Comparison of ENCODE assay signal across 6 cellular contexts in the genomic region with DNA sequence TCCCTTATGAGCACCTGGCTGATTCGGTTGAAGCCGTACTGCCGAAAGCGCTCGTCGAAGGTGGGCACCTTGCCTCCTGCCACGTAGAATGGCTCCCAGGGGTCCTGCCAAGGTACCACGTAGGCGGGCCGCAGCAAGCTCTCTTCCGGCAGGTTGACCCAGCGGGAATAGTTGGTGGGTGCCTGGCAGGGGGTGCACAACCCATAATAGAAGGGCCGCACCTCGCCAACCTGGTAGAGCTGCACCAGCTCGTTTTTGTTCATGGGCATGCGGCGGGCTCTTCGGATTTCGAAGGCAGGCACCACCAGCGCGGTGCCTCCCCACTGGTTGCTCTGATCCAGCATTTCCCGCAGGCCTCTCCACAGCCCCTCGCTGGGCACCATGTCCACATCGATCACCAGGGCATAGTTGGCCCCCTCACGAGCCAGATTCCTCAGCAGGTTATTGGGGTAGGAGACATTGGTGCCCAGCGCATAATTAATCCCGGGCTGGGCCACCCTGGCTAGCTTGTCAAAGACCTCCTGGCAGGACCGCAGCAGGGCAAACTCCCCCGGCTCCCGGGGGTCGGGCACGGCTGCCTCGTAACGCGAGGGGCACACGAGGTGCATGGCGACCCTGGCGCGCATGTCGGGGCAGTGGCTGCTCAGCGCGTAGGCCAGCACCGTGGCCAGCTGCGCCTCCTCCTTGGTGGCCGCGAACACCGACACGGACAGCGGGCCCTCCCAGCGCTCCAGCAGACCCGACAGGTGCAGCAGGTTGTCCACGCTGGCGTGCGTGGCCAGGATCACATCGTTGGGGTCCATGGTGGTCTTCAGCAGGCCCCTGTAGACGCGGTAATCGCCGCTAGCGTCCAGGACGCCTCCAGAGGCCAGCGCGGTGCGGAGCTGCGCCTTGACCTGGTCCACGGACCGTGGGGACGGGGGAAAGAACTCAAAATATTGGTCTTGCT. TPM values are rescaled to one million over a fixed set of nuclear protein-coding genes. Genes with fewer than 3 reads are reported as not detected.
DNase-seq lines count a peak whose midpoint lies in the region; ATAC-seq, FAIRE-seq and TF ChIP-seq lines count a peak whose summit lies in the region.

No MANE protein-coding gene starts in this region.

- H3K4me1 ChIP-seq in CD4-positive, alpha-beta memory T cell (ENCODE audit: insufficient read depth, low read length): peaks cover 45% of the 10 kb centered on the region
- peaks cover 22 to 27% of the 10 kb centered on the region in 2 donors for H3K4me1 ChIP-seq in kidney (ENCODE audit: control insufficient read depth in 1 of 2, insufficient read depth in 1 of 2, low read depth in 1 of 2, low read length in 2 of 2)

- FAIRE-seq in kidney (lab: Jason Lieb, UNC): no peak

- H3K27me3 Mint-ChIP-seq in CD4-positive, alpha-beta memory T cell: peaks cover 1 to 4% of the 10 kb centered on the region in 2 donors

- TF ChIP-seq CTCF in kidney (IDR thresholded peaks at IDR 0.05; ENCODE audit: borderline replicate concordance, extremely low read depth, insufficient read depth): no peak

- H3K27ac ChIP-seq in CD4-positive, alpha-beta memory T cell (ENCODE audit: low read depth, low read length): peak overlapping the region; percentile 79
- peak overlapping the region; percentile 80 to 89 for H3K27ac ChIP-seq in kidney (ENCODE audit: low read depth in 2 of 2, low read length in 2 of 2)

- DNase-seq in CD4-positive, alpha-beta memory T cell: no peak
- DNase-seq in SW480 (ENCODE audit: low spot score) (peak; percentile 21), kidney (peak; percentile 79), sciatic nerve (ENCODE audit: low spot score) (no peak), NCI-H187 treated with DMSO at 0.1 percent for 48 hours (lab: John Stamatoyannopoulos, UW) (no peak)

- peak overlapping the region; percentile 95 to 99 (median 98) for H3K27ac Mint-ChIP-seq in CD4-positive, alpha-beta memory T cell

- H3K36me3 ChIP-seq in CD4-positive, alpha-beta memory T cell (ENCODE audit: insufficient read depth, low read length): peaks cover 2% of the 10 kb centered on the region
- peaks cover 2 to 3% of the 10 kb centered on the region in 2 donors for H3K36me3 ChIP-seq in kidney (ENCODE audit: control insufficient read depth in 1 of 2, insufficient read depth in 2 of 2, low read length in 2 of 2)

- peaks cover 31 to 58% (median 38%) of the 10 kb centered on the region in 4 donors for H3K4me1 Mint-ChIP-seq in CD4-positive, alpha-beta memory T cell

- ATAC-seq in sciatic nerve (no peak), HG03097 (IDR thresholded peaks at IDR 0.05; ENCODE audit: low FRiP score, unreplicated experiment) (no peak)

- POLR2A ChIA-PET in CD4-positive, alpha-beta memory T cell (lab: Charles Lee; ENCODE audit: partially characterized antibody): interaction anchor here (0.6 to 3.3 kb wide), 7 partner anchors 14 to 271 kb away, joined by 3 to 31 read pairs (median 5); partner anchors contain the start of genes SLC29A2 and YIF1A

- no peaks in the 10 kb centered on the region for H3K27me3 ChIP-seq in CD4-positive, alpha-beta memory T cell (ENCODE audit: insufficient read depth, low read length)

- H3K9me3 Mint-ChIP-seq in CD4-positive, alpha-beta memory T cell: peaks cover 0 to 9% (median 0%) of the 10 kb centered on the region in 8 donors

- peak overlapping the region; percentile 61 to 82 for H3K4me3 ChIP-seq in CD4-positive, alpha-beta memory T cell (ENCODE audit: low read length in 2 of 2)
- H3K4me3 ChIP-seq in kidney (ENCODE audit: low read length in 2 of 2): peak overlapping the region; percentile 80 to 97

- CTCF ChIA-PET in CD4-positive, alpha-beta memory T cell (lab: Charles Lee; ENCODE audit: partially characterized antibody): interaction anchor here (1.0 to 5.5 kb wide), 3 partner anchors 34 to 92 kb away, joined by 3 to 47 read pairs (median 3); partner anchors contain the start of gene MRPL11

- peaks cover 14 to 30% of the 10 kb centered on the region in 2 donors for H3K36me3 Mint-ChIP-seq in CD4-positive, alpha-beta memory T cell

- H3K9ac ChIP-seq in kidney (ENCODE audit: low read length in 2 of 2): peak overlapping the region; percentile 92 to 97

- intact Hi-C loops in CD4-positive, alpha-beta memory T cell (cut with micrococcal nuclease): loop anchor here (5.0 kb wide), 1 partner anchor 41 kb away; no protein-coding TSS in a partner anchor
- intact Hi-C loops in kidney (cut with DNase I) (no loop called here), sciatic nerve (cut with DNase I) (no loop called here)

- no peaks in the 10 kb centered on the region for H3K9me3 ChIP-seq in CD4-positive, alpha-beta memory T cell (ENCODE audit: control insufficient read depth in 1 of 2, low read length in 2 of 2)
- H3K9me3 ChIP-seq in kidney (ENCODE audit: control insufficient read depth in 1 of 2, low read length in 2 of 2): no peaks in the 10 kb centered on the region

- peak overlapping the region; percentile 65 to 99 (median 94) for H3K4me3 Mint-ChIP-seq in CD4-positive, alpha-beta memory T cell

RNA-seq across cellular contexts. Expression of gene B4GAT1, which starts 0.7 kb away (rescaled TPM):
- total RNA-seq in CD4-positive, alpha-beta memory T cell: 1 to 10 TPM; 9.7 to 9.8 TPM
- 10 to 100 TPM; 12.2 to 12.7 TPM for polyA plus RNA-seq in CD4-positive, alpha-beta memory T cell
- 21.7 TPM for total RNA-seq in kidney
- polyA plus RNA-seq in kidney (ENCODE audit: insufficient read depth, low read depth, low replicate concordance): 59.9 TPM
- total RNA-seq in sciatic nerve: 49.3 TPM

RNA-seq across cellular contexts. Expression of gene BRMS1, which starts 1.8 kb away (rescaled TPM):
- 10 to 100 TPM; 49.8 to 50.8 TPM for total RNA-seq in CD4-positive, alpha-beta memory T cell
- 10 to 100 TPM; 70.3 to 78.7 TPM for polyA plus RNA-seq in CD4-positive, alpha-beta memory T cell
- total RNA-seq in kidney (32.8 TPM), sciatic nerve (18.7 TPM)
- 69.7 TPM for polyA plus RNA-seq in kidney (ENCODE audit: insufficient read depth, low read depth, low replicate concordance)

RNA-seq across cellular contexts. Expression of gene RIN1, which starts 10.5 kb away (rescaled TPM):
- total RNA-seq in CD4-positive, alpha-beta memory T cell: 10 to 100 TPM in 1 of 2 experiments, 1 to 10 TPM in 1; 5.8 to 10.1 TPM
- 1 to 10 TPM; 2.1 to 4.9 TPM for polyA plus RNA-seq in CD4-positive, alpha-beta memory T cell
- total RNA-seq in kidney (9.2 TPM), sciatic nerve (5.0 TPM)
- 2.3 TPM for polyA plus RNA-seq in kidney (ENCODE audit: insufficient read depth, low read depth, low replicate concordance)

RNA-seq across cellular contexts. Expression of gene SLC29A2, which starts 24.8 kb away (rescaled TPM):
- 10 to 100 TPM; 15.0 to 15.5 TPM for total RNA-seq in CD4-positive, alpha-beta memory T cell
- 1 to 10 TPM in 1 of 2 donors, under 1 TPM in 1; 0.87 to 3.1 TPM for polyA plus RNA-seq in CD4-positive, alpha-beta memory T cell
- total RNA-seq in kidney (10.4 TPM), sciatic nerve (2.3 TPM)
- polyA plus RNA-seq in kidney (ENCODE audit: insufficient read depth, low read depth, low replicate concordance): 17.5 TPM

RNA-seq across cellular contexts. Expression of gene CD248, which starts 29.9 kb away (rescaled TPM):
- under 1 TPM in 1 of 2 experiments, not detected in 1; 0.12 TPM for total RNA-seq in CD4-positive, alpha-beta memory T cell
- under 1 TPM in 1 of 2 donors, not detected in 1; 0.18 TPM for polyA plus RNA-seq in CD4-positive, alpha-beta memory T cell
- total RNA-seq in kidney: 22.9 TPM
- 14.8 TPM for polyA plus RNA-seq in kidney (ENCODE audit: insufficient read depth, low read depth, low replicate concordance)
- total RNA-seq in sciatic nerve: 35.1 TPM

Comparison
In these comparisons a context has a peak if more than half of its experiments do, and no peak if none do; other contexts are left out.
1. DNase-seq: peak in SW480 (single experiment) and kidney (single experiment); none in CD4-positive, alpha-beta memory T cell (0 of 5), sciatic nerve (single experiment) and NCI-H187 treated with DMSO at 0.1 percent for 48 hours (single experiment).